In genomic region chr6:105733556-105734162, GRCh38 we compare ENCODE assay signal across 10 cellular contexts.
A peak's percentile ranks its signal among the peaks of the same experiment; 100 is the strongest.
DNase-seq lines count a peak whose midpoint lies in the region; ATAC-seq and TF ChIP-seq lines count a peak whose summit lies in the region.
"Had no signal": no experiment of that assay in that cellular context is flagged by ENCODE, and none has a peak within 500 bp of the region (broad histone marks: within the 10 kb centered on the region; RNA-seq: fewer than 3 reads in every experiment).

No MANE protein-coding gene starts in this region.

- no peaks in the 10 kb centered on the region for H3K27me3 ChIP-seq in RWPE2 (ENCODE audit: insufficient read depth, poor library complexity, severe bottlenecking)
- no peaks in the 10 kb centered on the region for H3K27me3 ChIP-seq in gastroesophageal sphincter

- H3K9me3 ChIP-seq in RWPE2 (ENCODE audit: severe bottlenecking) (no peaks in the 10 kb centered on the region), gastroesophageal sphincter (no peaks in the 10 kb centered on the region)
- H3K9me3 ChIP-seq: thoracic aorta had no signal

- H3K36me3 ChIP-seq in RWPE2 (ENCODE audit: low read depth) (no peaks in the 10 kb centered on the region), gastroesophageal sphincter (no peaks in the 10 kb centered on the region)
- H3K36me3 ChIP-seq: thoracic aorta had no signal

- ATAC-seq in RWPE2 (ENCODE audit: low read depth): no peak
- ATAC-seq in gastroesophageal sphincter: no peak
- no peak for ATAC-seq in HG03159 (IDR thresholded peaks at IDR 0.05; ENCODE audit: unreplicated experiment)

- no peak for TF ChIP-seq POLR2A in gastroesophageal sphincter (IDR thresholded peaks at IDR 0.05)

- DNase-seq in AG20443 (ENCODE audit: low spot score) (peak; percentile 26), H4 (ENCODE audit: low spot score) (peak; percentile 8), RWPE2 (ENCODE audit: low spot score) (no peak), NCI-H446 treated with DMSO at 0.1 percent for 48 hours (lab: John Stamatoyannopoulos, UW) (no peak), middle frontal gyrus (ENCODE audit: extremely low spot score, low spot score) (no peak), C1 segment of cervical spinal cord (lab: John Stamatoyannopoulos, UW) (no peak)

- TF ChIP-seq EP300 in gastroesophageal sphincter (IDR thresholded peaks at IDR 0.05): no peak

- H3K4me1 ChIP-seq in RWPE2 (ENCODE audit: insufficient read depth, poor library complexity, severe bottlenecking) (no peaks in the 10 kb centered on the region), gastroesophageal sphincter (peaks cover 0 to 9% (median 0%) of the 10 kb centered on the region in 3 donors)

- WGBS in gastroesophageal sphincter (ENCODE audit: low coverage in 1 of 2), 2 donors: 62 to 71% methylated on average over 4 of the region's 4 CpGs

- no peak overlapping the region for H3K27ac ChIP-seq in RWPE2 (ENCODE audit: poor library complexity, severe bottlenecking)
- no peak overlapping the region for H3K27ac ChIP-seq in gastroesophageal sphincter
- H3K27ac ChIP-seq: epithelial cell of prostate, thoracic aorta had no signal

- TF ChIP-seq CTCF in RWPE2 (IDR thresholded peaks at IDR 0.05; ENCODE audit: poor library complexity, severe bottlenecking) (peak; percentile 67), gastroesophageal sphincter (IDR thresholded peaks at IDR 0.05) (peak; percentile 10 to 48 (median 38))

- H3K4me3 ChIP-seq in RWPE2 (ENCODE audit: severe bottlenecking) (no peak overlapping the region), gastroesophageal sphincter (no peak overlapping the region)
- H3K4me3 ChIP-seq: thoracic aorta had no signal

Comparison
In these comparisons a context has a peak if more than half of its experiments do, and no peak if none do; other contexts are left out.
1. DNase-seq: peak in AG20443 (single experiment) and H4 (single experiment); none in RWPE2 (single experiment), NCI-H446 treated with DMSO at 0.1 percent for 48 hours (single experiment), middle frontal gyrus (single experiment) and C1 segment of cervical spinal cord (0 of 14).